In the genomic region with DNA sequence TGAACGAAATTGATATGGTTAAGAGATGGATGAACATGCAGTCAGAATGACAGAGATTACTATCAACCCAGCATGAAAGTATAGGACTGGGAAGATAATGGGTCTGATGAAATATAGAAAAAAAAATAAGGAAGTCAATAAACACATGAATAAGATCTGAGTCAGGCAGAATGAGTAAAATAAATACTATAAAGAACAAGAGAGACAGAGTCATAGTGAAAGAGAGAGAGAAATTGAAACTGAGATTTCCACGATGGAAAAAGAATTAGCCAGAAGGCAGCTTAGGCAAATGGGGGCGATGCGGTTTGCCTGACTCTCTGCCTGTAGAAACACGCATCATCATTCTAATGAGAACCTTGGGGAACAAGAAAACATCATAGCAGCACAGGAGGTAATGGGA, we compare ENCODE assay signal across 10 cellular contexts. TPM values are rescaled to one million over a fixed set of nuclear protein-coding genes. Genes with fewer than 3 reads are reported as not detected.
A peak's percentile ranks its signal among the peaks of the same experiment; 100 is the strongest.
DNase-seq lines count a peak whose midpoint lies in the region; ATAC-seq and TF ChIP-seq lines count a peak whose summit lies in the region.
"Had no signal": no experiment of that assay in that cellular context is flagged by ENCODE, and none has a peak within 500 bp of the region (broad histone marks: within the 10 kb centered on the region; RNA-seq: fewer than 3 reads in every experiment).

No MANE protein-coding gene starts in this region.

- H3K4me1 Mint-ChIP-seq in activated CD8-positive, alpha-beta T cell treated with anti-CD3 and anti-CD28 coated beads for 36 hours (ENCODE audit: low read depth): no peaks in the 10 kb centered on the region
- H3K4me1 Mint-ChIP-seq in activated CD8-positive, alpha-beta T cell treated with anti-CD3 and anti-CD28 coated beads, Interleukin-2, amount 10 ng/mL, durations not matched to agents 7 days and 5 days (ENCODE audit: low read depth): no peaks in the 10 kb centered on the region
- H3K4me1 Mint-ChIP-seq in stimulated activated naive B cell treated with anti-CD40 and anti-IgM and Interleukin-4, amounts not matched to agents 10 μg/mL and 1 μg/mL and 100 μg/mL, for 72 hours: peaks cover 10 to 18% of the 10 kb centered on the region in 2 donors

- no peak overlapping the region; the same call in 1 of the 2 replicates for H3K4me3 ChIP-seq in PC-9
- H3K4me3 ChIP-seq in body of pancreas: no peak overlapping the region
- H3K4me3 ChIP-seq: BLaER1, skin epidermis had no signal

- 68 to 69% methylated on average over 5 of the region's 5 CpGs for WGBS in body of pancreas, 2 donors

- peaks cover 10% of the 10 kb centered on the region for H3K9me3 Mint-ChIP-seq in activated CD8-positive, alpha-beta T cell treated with anti-CD3 and anti-CD28 coated beads for 36 hours
- peaks cover 7% of the 10 kb centered on the region for H3K9me3 Mint-ChIP-seq in activated CD8-positive, alpha-beta T cell treated with anti-CD3 and anti-CD28 coated beads, Interleukin-2, amount 10 ng/mL, durations not matched to agents 7 days and 5 days (ENCODE audit: insufficient read depth)
- peaks cover 11 to 12% of the 10 kb centered on the region in 2 donors for H3K9me3 Mint-ChIP-seq in stimulated activated naive B cell treated with anti-CD40 and anti-IgM and Interleukin-4, amounts not matched to agents 10 μg/mL and 1 μg/mL and 100 μg/mL, for 72 hours

- TF ChIP-seq CTCF in activated CD8-positive, alpha-beta T cell treated with anti-CD3 and anti-CD28 coated beads for 36 hours (IDR thresholded peaks at IDR 0.05): no peak
- TF ChIP-seq CTCF in PC-9 (conservative IDR thresholded peaks at IDR 0.05): no peak
- TF ChIP-seq CTCF in body of pancreas (IDR thresholded peaks at IDR 0.05): no peak

- H3K27ac ChIP-seq in PC-9: no peak overlapping the region
- H3K27ac ChIP-seq in body of pancreas: no peak overlapping the region
- H3K27ac ChIP-seq: BLaER1, skin epidermis had no signal

- H4K20me1 ChIP-seq in PC-9 (ENCODE audit: insufficient read depth): no peaks in the 10 kb centered on the region
- H4K20me1 ChIP-seq: BLaER1 had no signal

- POLR2A ChIA-PET in activated CD8-positive, alpha-beta T cell treated with anti-CD3 and anti-CD28 coated beads for 36 hours (lab: Charles Lee): no interaction called here
- POLR2A ChIA-PET in activated CD8-positive, alpha-beta T cell treated with anti-CD3 and anti-CD28 coated beads, Interleukin-2, amount 10 ng/mL, durations not matched to agents 7 days and 5 days (lab: Charles Lee): no interaction called here
- POLR2A ChIA-PET in PC-9 (lab: Charles Lee; ENCODE audit: unreplicated experiment): no interaction called here

- intact Hi-C loops in activated CD8-positive, alpha-beta T cell treated with anti-CD3 and anti-CD28 coated beads for 36 hours (cut with micrococcal nuclease): no loop called here
- intact Hi-C loops in PC-9 (cut with micrococcal nuclease; ENCODE audit: unreplicated experiment): no loop called here
- intact Hi-C loops in body of pancreas (cut with DNase I): no loop called here

- no peak overlapping the region for H3K4me3 Mint-ChIP-seq in activated CD8-positive, alpha-beta T cell treated with anti-CD3 and anti-CD28 coated beads for 36 hours
- H3K4me3 Mint-ChIP-seq in activated CD8-positive, alpha-beta T cell treated with anti-CD3 and anti-CD28 coated beads, Interleukin-2, amount 10 ng/mL, durations not matched to agents 7 days and 5 days: no peak overlapping the region
- peak overlapping the region in 1 of 2 donors; percentile 8 for H3K4me3 Mint-ChIP-seq in stimulated activated naive B cell treated with anti-CD40 and anti-IgM and Interleukin-4, amounts not matched to agents 10 μg/mL and 1 μg/mL and 100 μg/mL, for 72 hours

- no peak overlapping the region for H3K27ac Mint-ChIP-seq in activated CD8-positive, alpha-beta T cell treated with anti-CD3 and anti-CD28 coated beads for 36 hours
- no peak overlapping the region for H3K27ac Mint-ChIP-seq in activated CD8-positive, alpha-beta T cell treated with anti-CD3 and anti-CD28 coated beads, Interleukin-2, amount 10 ng/mL, durations not matched to agents 7 days and 5 days
- H3K27ac Mint-ChIP-seq in stimulated activated naive B cell treated with anti-CD40 and anti-IgM and Interleukin-4, amounts not matched to agents 10 μg/mL and 1 μg/mL and 100 μg/mL, for 72 hours: no peak overlapping the region

- H3K4me1 ChIP-seq in PC-9 (replicated peaks; ENCODE audit: insufficient read depth): 0 out of 2 replicates have a peak, but pooled peaks cover 9% of the 10 kb centered on the region
- H3K4me1 ChIP-seq in body of pancreas: no peaks in the 10 kb centered on the region
- H3K4me1 ChIP-seq: BLaER1 had no signal

- DNase-seq in activated CD8-positive, alpha-beta T cell treated with anti-CD3 and anti-CD28 coated beads for 36 hours: peak; percentile 14
- no peak for DNase-seq in activated CD8-positive, alpha-beta T cell treated with anti-CD3 and anti-CD28 coated beads, Interleukin-2, amount 10 ng/mL, durations not matched to agents 7 days and 5 days
- DNase-seq in PC-9 (no peak), SW480 (ENCODE audit: low spot score) (no peak), body of pancreas (no peak)
- DNase-seq in stimulated activated naive B cell treated with anti-CD40 and anti-IgM and Interleukin-4, amounts not matched to agents 10 μg/mL and 1 μg/mL and 100 μg/mL, for 72 hours: peak; percentile 14
- no peak for DNase-seq in activated effector memory CD4-positive, alpha-beta T cell treated with Interleukin-2 at 50 U/mL for 16 hours

- H3K27me3 ChIP-seq in PC-9 (ENCODE audit: insufficient read depth, low read depth) (no peaks in the 10 kb centered on the region), body of pancreas (no peaks in the 10 kb centered on the region)
- H3K27me3 ChIP-seq: BLaER1 had no signal

- H3K36me3 ChIP-seq in PC-9 (ENCODE audit: low read depth) (no peaks in the 10 kb centered on the region), body of pancreas (replicated peaks in 1 of 2; ENCODE audit: insufficient read depth in 1 of 2, low read depth in 2 of 2) (no peaks in the 10 kb centered on the region)
- H3K36me3 ChIP-seq: BLaER1 had no signal

- H3K27me3 Mint-ChIP-seq in activated CD8-positive, alpha-beta T cell treated with anti-CD3 and anti-CD28 coated beads for 36 hours: no peaks in the 10 kb centered on the region
- H3K27me3 Mint-ChIP-seq in activated CD8-positive, alpha-beta T cell treated with anti-CD3 and anti-CD28 coated beads, Interleukin-2, amount 10 ng/mL, durations not matched to agents 7 days and 5 days (ENCODE audit: low read depth): no peaks in the 10 kb centered on the region
- peaks cover 5 to 19% of the 10 kb centered on the region in 2 donors for H3K27me3 Mint-ChIP-seq in stimulated activated naive B cell treated with anti-CD40 and anti-IgM and Interleukin-4, amounts not matched to agents 10 μg/mL and 1 μg/mL and 100 μg/mL, for 72 hours

- H3K9me3 ChIP-seq in PC-9 (ENCODE audit: insufficient read depth, low read depth): no peaks in the 10 kb centered on the region; the same call in 1 of the 2 replicates
- no peaks in the 10 kb centered on the region for H3K9me3 ChIP-seq in body of pancreas
- H3K9me3 ChIP-seq: BLaER1 had no signal

- no peaks in the 10 kb centered on the region for H3F3A ChIP-seq in PC-9 (ENCODE audit: insufficient read depth, low read depth)

- no peaks in the 10 kb centered on the region for H3K9me2 ChIP-seq in PC-9 (ENCODE audit: insufficient read depth)

- H3K79me2 ChIP-seq in PC-9 (ENCODE audit: low read depth): no peaks in the 10 kb centered on the region

- no peaks in the 10 kb centered on the region for H3K36me3 Mint-ChIP-seq in activated CD8-positive, alpha-beta T cell treated with anti-CD3 and anti-CD28 coated beads for 36 hours (ENCODE audit: low read depth)
- H3K36me3 Mint-ChIP-seq in activated CD8-positive, alpha-beta T cell treated with anti-CD3 and anti-CD28 coated beads, Interleukin-2, amount 10 ng/mL, durations not matched to agents 7 days and 5 days (ENCODE audit: low read depth): no peaks in the 10 kb centered on the region
- peaks cover 7 to 11% of the 10 kb centered on the region in 2 donors for H3K36me3 Mint-ChIP-seq in stimulated activated naive B cell treated with anti-CD40 and anti-IgM and Interleukin-4, amounts not matched to agents 10 μg/mL and 1 μg/mL and 100 μg/mL, for 72 hours

- no peak for TF ChIP-seq POLR2A in body of pancreas (IDR thresholded peaks at IDR 0.05)

- CTCF ChIA-PET in activated CD8-positive, alpha-beta T cell treated with anti-CD3 and anti-CD28 coated beads for 36 hours (lab: Charles Lee): no interaction called here
- CTCF ChIA-PET in activated CD8-positive, alpha-beta T cell treated with anti-CD3 and anti-CD28 coated beads, Interleukin-2, amount 10 ng/mL, durations not matched to agents 7 days and 5 days (lab: Charles Lee): no interaction called here
- CTCF ChIA-PET in PC-9 (lab: Charles Lee): no interaction called here

- H3K4me2 ChIP-seq in PC-9: peak overlapping the region; percentile 57
- H3K4me2 ChIP-seq: BLaER1 had no signal

- no TSS peak for BruUV-seq in PC-9 (replicated peaks; lab: Mats Ljungman, UMichigan)

- ATAC-seq in activated CD8-positive, alpha-beta T cell treated with anti-CD3 and anti-CD28 coated beads for 36 hours: no peak
- ATAC-seq in activated CD8-positive, alpha-beta T cell treated with anti-CD3 and anti-CD28 coated beads, Interleukin-2, amount 10 ng/mL, durations not matched to agents 7 days and 5 days: no peak
- ATAC-seq in HG02884 (IDR thresholded peaks at IDR 0.05; ENCODE audit: unreplicated experiment) (peak; percentile 85), body of pancreas (no peak)
- peak; percentile 89 to 95 for ATAC-seq in stimulated activated naive B cell treated with anti-CD40 and anti-IgM and Interleukin-4, amounts not matched to agents 10 μg/mL and 1 μg/mL and 100 μg/mL, for 72 hours (replicated peaks)

- H2AFZ ChIP-seq in PC-9: peak overlapping the region; percentile 60; the same call in 1 of the 2 replicates

RNA-seq across cellular contexts. Expression of a gene that starts 26.6 kb away (rescaled TPM):
- total RNA-seq in activated CD8-positive, alpha-beta T cell treated with anti-CD3 and anti-CD28 coated beads for 36 hours: not detected
- total RNA-seq in activated CD8-positive, alpha-beta T cell treated with anti-CD3 and anti-CD28 coated beads, Interleukin-2, amount 10 ng/mL, durations not matched to agents 7 days and 5 days: not detected
- total RNA-seq in PC-9 (2021): 2.6 and 4.8 TPM in 2 replicates
- total RNA-seq in body of pancreas: 1 to 10 TPM in 1 of 2 donors, under 1 TPM in 1; 0.66 to 1.3 TPM

Comparison
In these comparisons a context has a peak if more than half of its experiments do, and no peak if none do; other contexts are left out.
1. DNase-seq: peak in activated CD8-positive, alpha-beta T cell treated with anti-CD3 and anti-CD28 coated beads for 36 hours (single experiment) and stimulated activated naive B cell treated with anti-CD40 and anti-IgM and Interleukin-4, amounts not matched to agents 10 μg/mL and 1 μg/mL and 100 μg/mL, for 72 hours (single experiment); none in activated CD8-positive, alpha-beta T cell treated with anti-CD3 and anti-CD28 coated beads, Interleukin-2, amount 10 ng/mL, durations not matched to agents 7 days and 5 days (single experiment), PC-9 (0 of 2), activated effector memory CD4-positive, alpha-beta T cell treated with Interleukin-2 at 50 U/mL for 16 hours (single experiment), SW480 (single experiment) and body of pancreas (0 of 4).
2. ATAC-seq: peak in HG02884 (single experiment) and stimulated activated naive B cell treated with anti-CD40 and anti-IgM and Interleukin-4, amounts not matched to agents 10 μg/mL and 1 μg/mL and 100 μg/mL, for 72 hours (2 of 2); none in activated CD8-positive, alpha-beta T cell treated with anti-CD3 and anti-CD28 coated beads for 36 hours (single experiment), activated CD8-positive, alpha-beta T cell treated with anti-CD3 and anti-CD28 coated beads, Interleukin-2, amount 10 ng/mL, durations not matched to agents 7 days and 5 days (single experiment) and body of pancreas (single experiment).